Comparison of ENCODE assay signal across 26 cellular contexts in genomic region chr4:152961041-152961751, GRCh38. TPM values are rescaled to one million over a fixed set of nuclear protein-coding genes. Genes with fewer than 3 reads are reported as not detected.
DNase-seq lines count a peak whose midpoint lies in the region; ATAC-seq and TF ChIP-seq lines count a peak whose summit lies in the region.
"Had no signal": no experiment of that assay in that cellular context is flagged by ENCODE, and none has a peak within 500 bp of the region (broad histone marks: within the 10 kb centered on the region; RNA-seq: fewer than 3 reads in every experiment).

No MANE protein-coding gene starts in this region.

- H3K4me1 Mint-ChIP-seq in nephron progenitor cell, result peaks cover 56% of the 10 kb centered on the region

- no peak for TF ChIP-seq POLR2A in esophagus squamous epithelium (IDR thresholded peaks at IDR 0.05)
- no peak for TF ChIP-seq POLR2A in stomach (IDR thresholded peaks at IDR 0.05)

- TF ChIP-seq CTCF in esophagus squamous epithelium (IDR thresholded peaks at IDR 0.05) (no peak), nephron progenitor cell (IDR thresholded peaks at IDR 0.05) (no peak), stomach (IDR thresholded peaks at IDR 0.05) (no peak)

- DNase-seq in NCI-H460 (ENCODE audit: extremely low read depth, low read depth), result peak; percentile 59
- no peak for DNase-seq in esophagus squamous epithelium (lab: John Stamatoyannopoulos, UW)
- DNase-seq in nephron progenitor cell, result no peak
- no peak for DNase-seq in stomach
- no peak for DNase-seq in activated gamma-delta T cell treated with Interleukin-2 at 50 U/mL for 16 hours
- no peak for DNase-seq in NCI-H345 treated with DMSO at 0.1 percent for 48 hours (lab: John Stamatoyannopoulos, UW; ENCODE audit: unreplicated experiment)
- DNase-seq in effector memory CD4-positive, alpha-beta T cell, result no peak
- DNase-seq: ACHN; activated B cell treated with CpG ODN at 0.5 μM for 24 hours; activated CD4-positive, alpha-beta T cell treated with anti-CD3 and anti-CD28 coated beads, Interleukin-2, amount 50 U/mL, for 48 hours; activated naive CD4-positive, alpha-beta T cell treated with Interleukin-2 at 50 U/mL for 16 hours; effector CD8-positive, alpha-beta T cell; head of caudate nucleus; immature natural killer cell; NCI-H1048; NCI-H1930; NCI-H2227 treated with DMSO at 0.1 percent for 48 hours; stimulated activated CD4-positive, alpha-beta T cell treated with anti-CD3 and anti-CD28 coated beads, Interleukin-2, amount 100 ng/mL, for 48 hours; stimulated activated naive CD8-positive, alpha-beta T cell treated with anti-CD3 and anti-CD28 coated beads, Interleukin-15, Interleukin-2, amounts not matched to agents 100 U/mL and 50 U/mL, for 24 hours; uterus had no signal

- peaks cover 15% of the 10 kb centered on the region for H3K36me3 Mint-ChIP-seq in nephron progenitor cell (ENCODE audit: low read depth)

- H3K4me1 ChIP-seq in esophagus squamous epithelium (peaks cover 0 to 50% (median 7%) of the 10 kb centered on the region in 3 donors), stomach (peaks cover 9 to 35% (median 25%) of the 10 kb centered on the region in 4 donors)
- no peaks in the 10 kb centered on the region for H3K4me1 ChIP-seq in effector memory CD4-positive, alpha-beta T cell (ENCODE audit: control insufficient read depth, insufficient read depth, low read length, poor library complexity, severe bottlenecking)
- H3K4me1 ChIP-seq: uterus had no signal

- H3K27me3 Mint-ChIP-seq in nephron progenitor cell (ENCODE audit: low read depth, poor library complexity), result no peaks in the 10 kb centered on the region
- H3K27me3 Mint-ChIP-seq: activated B cell treated with CpG ODN at 0.5 μM for 24 hours; central memory CD8-positive, alpha-beta T cell had no signal

- H3K36me3 ChIP-seq in esophagus squamous epithelium (peaks cover 0 to 28% (median 0%) of the 10 kb centered on the region in 3 donors), stomach (peaks cover 3 to 33% (median 16%) of the 10 kb centered on the region in 4 donors)
- H3K36me3 ChIP-seq in effector memory CD4-positive, alpha-beta T cell (ENCODE audit: control insufficient read depth, insufficient read depth, low read length), result no peaks in the 10 kb centered on the region
- H3K36me3 ChIP-seq: BLaER1 treated with 17β-estradiol and CSF1 and Interleukin-3, amounts not matched to agents 10 nM and 100 nM; uterus had no signal

- no peak for ATAC-seq in HG02588 (IDR thresholded peaks at IDR 0.05; ENCODE audit: unreplicated experiment)
- ATAC-seq: HCT116; stimulated activated naive CD8-positive, alpha-beta T cell treated with anti-CD3 and anti-CD28 coated beads, Interleukin-15, Interleukin-2, amounts not matched to agents 100 U/mL and 50 U/mL, for 24 hours had no signal

- no peak overlapping the region for H3K4me3 ChIP-seq in esophagus squamous epithelium
- H3K4me3 ChIP-seq in stomach, result no peak overlapping the region
- H3K4me3 ChIP-seq in effector memory CD4-positive, alpha-beta T cell (ENCODE audit: insufficient read depth, low read depth, low read length, poor library complexity, severe bottlenecking), result no peak overlapping the region
- H3K4me3 ChIP-seq: BLaER1 treated with 17β-estradiol and CSF1 and Interleukin-3, amounts not matched to agents 10 nM and 100 nM; lung; skin epidermis; uterus had no signal

- no peaks in the 10 kb centered on the region for H3K9me3 Mint-ChIP-seq in nephron progenitor cell
- H3K9me3 Mint-ChIP-seq: activated B cell treated with CpG ODN at 0.5 μM for 24 hours; central memory CD8-positive, alpha-beta T cell; immature natural killer cell had no signal

- H3K9me3 ChIP-seq in esophagus squamous epithelium, result no peaks in the 10 kb centered on the region
- no peaks in the 10 kb centered on the region for H3K9me3 ChIP-seq in stomach
- H3K9me3 ChIP-seq in effector memory CD4-positive, alpha-beta T cell (ENCODE audit: control insufficient read depth, low read length), result no peaks in the 10 kb centered on the region
- H3K9me3 ChIP-seq: BLaER1 treated with 17β-estradiol and CSF1 and Interleukin-3, amounts not matched to agents 10 nM and 100 nM; uterus had no signal

- WGBS in esophagus squamous epithelium, 2 donors, result 58 to 83% methylated on average over 12 to 13 of the region's 13 CpGs
- WGBS in stomach, 5 donors, result 70 to 78% (median 77%) methylated on average over 13 of the region's 13 CpGs

- no peak for TF ChIP-seq EP300 in stomach (IDR thresholded peaks at IDR 0.05)

- intact Hi-C loops in esophagus squamous epithelium (cut with DNase I) (no loop called here), stomach (cut with DNase I; ENCODE audit: low total_unique reads) (no loop called here)

- peak overlapping the region; percentile 91 for H3K27ac Mint-ChIP-seq in nephron progenitor cell
- H3K27ac Mint-ChIP-seq: activated B cell treated with CpG ODN at 0.5 μM for 24 hours, immature natural killer cell had no signal

- no peak overlapping the region for H3K4me3 Mint-ChIP-seq in nephron progenitor cell
- H3K4me3 Mint-ChIP-seq: activated B cell treated with CpG ODN at 0.5 μM for 24 hours; central memory CD8-positive, alpha-beta T cell; immature natural killer cell had no signal

- peaks cover 0 to 2% (median 0%) of the 10 kb centered on the region in 4 donors for H3K27me3 ChIP-seq in esophagus squamous epithelium
- H3K27me3 ChIP-seq in stomach, result no peaks in the 10 kb centered on the region
- H3K27me3 ChIP-seq in effector memory CD4-positive, alpha-beta T cell (replicated peaks; ENCODE audit: control insufficient read depth, insufficient read depth, low read length, poor library complexity, severe bottlenecking), result no peaks in the 10 kb centered on the region
- H3K27me3 ChIP-seq: BLaER1 treated with 17β-estradiol and CSF1 and Interleukin-3, amounts not matched to agents 10 nM and 100 nM; uterus had no signal

- H3K27ac ChIP-seq in esophagus squamous epithelium (peak overlapping the region; percentile 19 to 45 (median 36)), stomach (peak overlapping the region in 3 of 5 donors; percentile 1 to 26 (median 8))
- H3K27ac ChIP-seq in effector memory CD4-positive, alpha-beta T cell (ENCODE audit: insufficient read depth, low read length, poor library complexity, severe bottlenecking), result no peak overlapping the region
- H3K27ac ChIP-seq: BLaER1 treated with 17β-estradiol and CSF1 and Interleukin-3, amounts not matched to agents 10 nM and 100 nM; uterus had no signal

RNA-seq across cellular contexts. Expression of gene FHDC1, which starts 25.1 kb away (rescaled TPM):
- total RNA-seq in NCI-H460 (2014; rRNA removed; shearing (Covaris generic)), result 3.3 and 3.8 TPM in 2 replicates
- 8.7 and 12.3 TPM in 2 replicates for polyA plus RNA-seq in NCI-H460 (2014; cell fraction: nucleus; rRNA removed)
- 10 to 100 TPM in 2 of 4 donors, 1 to 10 TPM in 2; 4.5 to 12.8 (median 8.5) TPM for total RNA-seq in esophagus squamous epithelium
- total RNA-seq in stomach, result 10 to 100 TPM in 1 of 5 donors, 1 to 10 TPM in 4; 3.5 to 13.4 (median 8.6) TPM
- polyA plus RNA-seq in stomach, result 1 to 10 TPM; 2.9 to 4.3 (median 3.8) TPM
- polyA plus RNA-seq: immature natural killer cell had no signal
